Comparison of ENCODE assay signal across 11 cellular contexts in genomic region chr1:23581219-23581618, GRCh38. TPM values are rescaled to one million over a fixed set of nuclear protein-coding genes. Genes with fewer than 3 reads are reported as not detected.
A peak's percentile ranks its signal among the peaks of the same experiment; 100 is the strongest.
DNase-seq lines count a peak whose midpoint lies in the region; ATAC-seq and TF ChIP-seq lines count a peak whose summit lies in the region.
"Had no signal": no experiment of that assay in that cellular context is flagged by ENCODE, and none has a peak within 500 bp of the region (broad histone marks: within the 10 kb centered on the region; RNA-seq: fewer than 3 reads in every experiment).

No MANE protein-coding gene starts in this region.

- TF ChIP-seq POLR2A in Peyer's patch (IDR thresholded peaks at IDR 0.05) = no peak

- no peaks in the 10 kb centered on the region for H3K27me3 Mint-ChIP-seq in memory B cell

- no peaks in the 10 kb centered on the region for H3K9me3 Mint-ChIP-seq in memory B cell

- H3K36me3 Mint-ChIP-seq in memory B cell = no peaks in the 10 kb centered on the region

- no peaks in the 10 kb centered on the region for H3K36me3 ChIP-seq in Peyer's patch

- H3K4me3 Mint-ChIP-seq in memory B cell = no peak overlapping the region

- TF ChIP-seq CTCF in Peyer's patch (IDR thresholded peaks at IDR 0.05) = no peak

- H3K9me3 ChIP-seq in Peyer's patch = no peaks in the 10 kb centered on the region

- peak overlapping the region; percentile 67 for H3K27ac Mint-ChIP-seq in memory B cell

- H3K4me1 Mint-ChIP-seq in memory B cell = peaks cover 25% of the 10 kb centered on the region

- peak overlapping the region in 3 of 4 donors; percentile 4 to 49 (median 36) for H3K27ac ChIP-seq in Peyer's patch

- no peak overlapping the region for H3K4me3 ChIP-seq in Peyer's patch

- peaks cover 0 to 27% (median 10%) of the 10 kb centered on the region in 4 donors for H3K4me1 ChIP-seq in Peyer's patch

- H3K27me3 ChIP-seq in Peyer's patch = no peaks in the 10 kb centered on the region

- ATAC-seq in memory B cell (ENCODE audit: low read depth) (no peak), HG03457 (IDR thresholded peaks at IDR 0.05; ENCODE audit: unreplicated experiment) (no peak), GM19452 (IDR thresholded peaks at IDR 0.05; ENCODE audit: unreplicated experiment) (no peak)

- peak in 1 of 3 donors; percentile 60 for DNase-seq in Peyer's patch
- DNase-seq in dermis microvascular lymphatic vessel endothelial cell (ENCODE audit: low read depth in 2 of 2) = peak; percentile 48 to 91
- DNase-seq in memory B cell (ENCODE audit: low spot score in 2 of 2) = no peak
- peak; percentile 51 for DNase-seq in superior temporal gyrus (ENCODE audit: extremely low spot score)
- DNase-seq in A172 (ENCODE audit: low spot score) = no peak
- no peak for DNase-seq in stimulated activated CD4-positive, alpha-beta T cell treated with anti-CD3 and anti-CD28 coated beads, Interleukin-2, amount 100 ng/mL, for 48 hours
- DNase-seq: activated CD4-positive, alpha-beta T cell treated with anti-CD3 and anti-CD28 coated beads, Interleukin-2, amount 50 U/mL, for 4 hours; cerebellar nuclear complex; H7 had no signal

RNA-seq across cellular contexts. Expression of gene ID3, which starts 21.9 kb away (rescaled TPM):
- 100 to 1,000 TPM; 121 to 224 (median 167) TPM for total RNA-seq in Peyer's patch
- total RNA-seq in dermis microvascular lymphatic vessel endothelial cell = 478 and 570 TPM in 2 replicates
- total RNA-seq in A172 (2014; rRNA removed; shearing (Covaris generic)) = 83.7 and 244 TPM in 2 replicates

RNA-seq across cellular contexts. Expression of gene E2F2, which starts 50.2 kb away (rescaled TPM):
- total RNA-seq in Peyer's patch = 10 to 100 TPM in 3 of 4 donors, 1 to 10 TPM in 1; 6.8 to 16.4 (median 13.6) TPM
- 1.4 and 1.9 TPM in 2 replicates for total RNA-seq in dermis microvascular lymphatic vessel endothelial cell
- 3.8 and 4.0 TPM in 2 replicates for total RNA-seq in A172 (2014; rRNA removed; shearing (Covaris generic))

Comparison
In these comparisons a context has a peak if more than half of its experiments do, and no peak if none do; other contexts are left out.
1. DNase-seq: peak in dermis microvascular lymphatic vessel endothelial cell (2 of 2) and superior temporal gyrus (single experiment); none in memory B cell (0 of 2), A172 (single experiment) and stimulated activated CD4-positive, alpha-beta T cell treated with anti-CD3 and anti-CD28 coated beads, Interleukin-2, amount 100 ng/mL, for 48 hours (0 of 2).